8 cellular contexts compared by ENCODE assay signal in the genomic region with DNA sequence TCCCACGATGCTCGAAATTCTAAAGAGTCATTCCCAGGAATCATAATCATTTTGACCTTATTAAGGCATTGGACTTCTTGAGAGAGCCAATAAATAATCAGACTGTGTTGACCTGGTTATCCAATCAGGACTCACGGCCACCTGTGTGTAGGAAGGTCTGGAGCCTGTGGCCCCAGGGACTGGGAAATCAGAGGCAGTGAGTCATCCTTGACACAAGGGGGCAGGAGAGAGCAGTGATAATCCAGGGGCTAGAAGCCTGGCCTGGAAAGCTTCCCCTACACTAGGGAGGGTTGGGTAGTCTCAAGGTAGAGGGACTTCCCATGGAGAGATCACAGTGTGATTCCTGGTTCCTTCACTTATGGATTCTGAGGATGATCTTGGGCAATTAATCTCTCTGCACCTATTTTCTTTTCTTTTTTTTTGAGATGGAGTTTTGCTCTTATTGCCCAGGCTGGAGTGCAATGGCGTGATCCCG. TPM values are rescaled to one million over a fixed set of nuclear protein-coding genes. Genes with fewer than 3 reads are reported as not detected.
DNase-seq lines count a peak whose midpoint lies in the region; ATAC-seq, FAIRE-seq and TF ChIP-seq lines count a peak whose summit lies in the region.

No MANE protein-coding gene starts in this region.

- no peaks in the 10 kb centered on the region for H3K79me2 ChIP-seq in HepG2 (ENCODE audit: insufficient read depth, low read length)

- CTCF ChIA-PET in HepG2 (lab: Yijun Ruan, JAX; ENCODE audit: low intra/inter-chr PET ratio, low total read pairs): interaction anchor here (0.7 to 2.9 kb wide), 4 partner anchors 46 to 128 kb away, joined by 3 to 25 read pairs (median 7); no protein-coding TSS in a partner anchor

- in situ Hi-C loops in HepG2 (cut with HindIII; ENCODE audit: extremely low pct_ligation_motif_present, low pct_unique_long_range_greater_than_20kb): no loop called here

- TF ChIP-seq EP300 in HepG2 (IDR thresholded peaks at IDR 0.05; ENCODE audit: low read depth in 2 of 2, low read length in 2 of 2): no peak
- TF ChIP-seq EP300 in HepG2 (CRISPR knock-in tag; IDR thresholded peaks at IDR 0.05; ENCODE audit: borderline replicate concordance): no peak

- intact Hi-C loops in HepG2 (cut with micrococcal nuclease; ENCODE audit: unreplicated experiment): loop anchor here (1.0 to 10.0 kb wide), 2 partner anchors 104 to 154 kb away; no protein-coding TSS in a partner anchor

- H3K4me3 Mint-ChIP-seq in chondrocyte (ENCODE audit: unreplicated experiment): no peak overlapping the region
- no peak overlapping the region for H3K4me3 Mint-ChIP-seq in stimulated activated effector memory CD8-positive, alpha-beta T cell treated with anti-CD3 and anti-CD28 coated beads, Interleukin-12 subunit alpha, Interleukin-12 subunit beta, amount 100 ng/mL, for 72 hours

- no peak overlapping the region for H2AFZ ChIP-seq in HepG2 (ENCODE audit: low read length)

- no TSS peak for BruUV-seq in HepG2 (replicated peaks; lab: Mats Ljungman, UMichigan)

- no peak overlapping the region for H3K4me3 ChIP-seq in HepG2 (replicated peaks in 1 of 3; ENCODE audit: insufficient read depth in 1 of 3, low read depth in 2 of 3, low read length in 3 of 3)

- TF ChIP-seq RAD21 in HepG2 (CRISPR knock-in tag; IDR thresholded peaks at IDR 0.05): peak; percentile 85

- WGBS in HepG2 (ENCODE audit: low lambda C conversion rate): 71% methylated on average over 5 of the region's 5 CpGs

- no peaks in the 10 kb centered on the region for H3K27me3 Mint-ChIP-seq in chondrocyte (ENCODE audit: low read depth)

- ATAC-seq in HG02870 (IDR thresholded peaks at IDR 0.05; ENCODE audit: unreplicated experiment): peak; percentile 37
- peak; percentile 81 for ATAC-seq in HepG2
- peak; percentile 70 for ATAC-seq in stimulated activated effector memory CD8-positive, alpha-beta T cell treated with anti-CD3 and anti-CD28 coated beads, Interleukin-12 subunit alpha, Interleukin-12 subunit beta, amount 100 ng/mL, for 72 hours
- ATAC-seq in GM19035 (IDR thresholded peaks at IDR 0.05; ENCODE audit: unreplicated experiment): no peak

- peaks cover 62% of the 10 kb centered on the region for H3K4me1 ChIP-seq in HepG2 (ENCODE audit: insufficient read depth, low read length)

- no peak overlapping the region for H3K27ac Mint-ChIP-seq in chondrocyte (ENCODE audit: unreplicated experiment)
- no peak overlapping the region for H3K27ac Mint-ChIP-seq in stimulated activated effector memory CD8-positive, alpha-beta T cell treated with anti-CD3 and anti-CD28 coated beads, Interleukin-12 subunit alpha, Interleukin-12 subunit beta, amount 100 ng/mL, for 72 hours

- no peak for TF ChIP-seq POLR2A in HepG2 (IDR thresholded peaks at IDR 0.05; ENCODE audit: insufficient read depth in 1 of 2, low read depth in 2 of 2, low read length in 2 of 2)

- no peak for FAIRE-seq in HepG2 (lab: Jason Lieb, UNC)

- no peaks in the 10 kb centered on the region for H4K20me1 ChIP-seq in HepG2 (ENCODE audit: insufficient read depth, low read length)

- no peaks in the 10 kb centered on the region for H3K9me3 ChIP-seq in HepG2 (ENCODE audit: low read length)

- no peaks in the 10 kb centered on the region for H3K9me3 Mint-ChIP-seq in chondrocyte (ENCODE audit: low read depth)
- no peaks in the 10 kb centered on the region for H3K9me3 Mint-ChIP-seq in stimulated activated effector memory CD8-positive, alpha-beta T cell treated with anti-CD3 and anti-CD28 coated beads, Interleukin-12 subunit alpha, Interleukin-12 subunit beta, amount 100 ng/mL, for 72 hours

- POLR2A ChIA-PET in HepG2 (lab: Yijun Ruan, JAX): interaction anchor here (1.0 to 2.1 kb wide), 3 partner anchors 52 to 104 kb away, joined by 4 to 5 read pairs (median 5); no protein-coding TSS in a partner anchor

- no peak overlapping the region for H3K27ac ChIP-seq in HepG2 (ENCODE audit: extremely low read length, insufficient read depth, low read length)

- TF ChIP-seq CTCF in chondrocyte (IDR thresholded peaks at IDR 0.05) (peak; percentile 82), HepG2 (CRISPR knock-in tag; IDR thresholded peaks at IDR 0.05) (peak; percentile 88)

- DNase-seq in GM03348 (ENCODE audit: low spot score) (peak; percentile 84), NCI-H2227 treated with DMSO at 0.1 percent for 48 hours (lab: John Stamatoyannopoulos, UW) (peak; percentile 37), chondrocyte (ENCODE audit: low spot score) (no peak), HepG2 (ENCODE audit: low spot score) (peak; percentile 75)
- DNase-seq in activated CD4-positive, CD25-positive, alpha-beta regulatory T cell (lab: John Stamatoyannopoulos, UW): peak; percentile 18 to 35 (median 32)
- peak; percentile 58 to 75 for DNase-seq in stimulated activated effector memory CD8-positive, alpha-beta T cell treated with anti-CD3 and anti-CD28 coated beads, Interleukin-12 subunit alpha, Interleukin-12 subunit beta, amount 100 ng/mL, for 72 hours (ENCODE audit: low spot score in 2 of 2)

- no peaks in the 10 kb centered on the region; a peak in 1 of 5 replicates for H3K27me3 ChIP-seq in HepG2 (ENCODE audit: control insufficient read depth in 1 of 2, insufficient read depth in 2 of 2, low read length in 2 of 2)

- H3K9ac ChIP-seq in HepG2 (ENCODE audit: insufficient read depth, low read depth, low read length): no peak overlapping the region

- no peaks in the 10 kb centered on the region; a peak in 1 of 5 replicates for H3K36me3 ChIP-seq in HepG2 (replicated peaks in 1 of 2; ENCODE audit: control insufficient read depth in 1 of 2, insufficient read depth in 2 of 2, low read length in 2 of 2)

- peaks cover 28% of the 10 kb centered on the region for H3K4me1 Mint-ChIP-seq in chondrocyte (ENCODE audit: low read depth)
- peaks cover 81% of the 10 kb centered on the region for H3K4me1 Mint-ChIP-seq in stimulated activated effector memory CD8-positive, alpha-beta T cell treated with anti-CD3 and anti-CD28 coated beads, Interleukin-12 subunit alpha, Interleukin-12 subunit beta, amount 100 ng/mL, for 72 hours

- H3K36me3 Mint-ChIP-seq in chondrocyte (ENCODE audit: low read depth): no peaks in the 10 kb centered on the region
- peaks cover 45% of the 10 kb centered on the region for H3K36me3 Mint-ChIP-seq in stimulated activated effector memory CD8-positive, alpha-beta T cell treated with anti-CD3 and anti-CD28 coated beads, Interleukin-12 subunit alpha, Interleukin-12 subunit beta, amount 100 ng/mL, for 72 hours

- H3K4me2 ChIP-seq in HepG2 (ENCODE audit: low read depth, low read length): no peak overlapping the region

RNA-seq across cellular contexts. Expression of a gene that starts 4.7 kb away (rescaled TPM):
- total RNA-seq in chondrocyte: 2.7 to 3.9 TPM (median 3.8 TPM) in 3 replicates
- total RNA-seq in HepG2 (2016; rRNA removed; fragmentation: Illumina TruSeq; extraction: Trizol): 6.6 and 10.4 TPM in 2 replicates
- total RNA-seq in HepG2 (2016; cell fraction: cytosol; rRNA removed; fragmentation: Illumina TruSeq; extraction: Trizol; ENCODE audit: low read depth): 0.79 and 0.91 TPM in 2 replicates
- total RNA-seq in HepG2 (2016; cell fraction: insoluble cytoplasmic fraction; rRNA removed; fragmentation: Illumina TruSeq; extraction: Trizol): 8.2 and 11.7 TPM in 2 replicates
- 3.1 and 3.4 TPM in 2 replicates for total RNA-seq in HepG2 (2016; cell fraction: membrane; rRNA removed; fragmentation: Illumina TruSeq; extraction: Trizol)
- total RNA-seq in HepG2 (2016; cell fraction: nucleus; rRNA removed; fragmentation: Illumina TruSeq; extraction: Trizol): 8.7 and 10.3 TPM in 2 replicates
- 7.7 and 11.4 TPM in 2 replicates for polyA plus RNA-seq in HepG2 (2011; rRNA removed)
- 5.9 and 9.6 TPM in 2 replicates for polyA plus RNA-seq in HepG2 (2011; cell fraction: cytosol; rRNA removed)
- 3.1 and 3.5 TPM in 2 replicates for polyA plus RNA-seq in HepG2 (2011; cell fraction: nucleus; rRNA removed)
- 6.1 and 6.7 TPM in 2 replicates for polyA plus RNA-seq in HepG2 (2012)
- 0.89 and 1.2 TPM in 2 replicates for polyA plus RNA-seq in HepG2 (2016; cell fraction: cytosol; fragmentation: Illumina TruSeq; extraction: Trizol; ENCODE audit: low read depth)
- polyA plus RNA-seq in HepG2 (2016; cell fraction: insoluble cytoplasmic fraction; fragmentation: Illumina TruSeq; extraction: Trizol; ENCODE audit: low read depth): 9.1 and 9.3 TPM in 2 replicates
- polyA plus RNA-seq in HepG2 (2016; cell fraction: membrane; fragmentation: Illumina TruSeq; extraction: Trizol; ENCODE audit: low read depth): 2.4 and 3.2 TPM in 2 replicates
- polyA plus RNA-seq in HepG2 (2016; cell fraction: nucleus; fragmentation: Illumina TruSeq; extraction: Trizol; ENCODE audit: insufficient read depth, low read depth): 14.0 and 15.8 TPM in 2 replicates
- polyA minus RNA-seq in HepG2 (2011; rRNA and poly(A)+ RNA removed; ENCODE audit: low replicate concordance): 9.4 and 15.8 TPM in 2 replicates
- polyA minus RNA-seq in HepG2 (2011; cell fraction: cytosol; rRNA and poly(A)+ RNA removed): 5.4 and 6.8 TPM in 2 replicates
- polyA minus RNA-seq in HepG2 (2011; cell fraction: nucleus; rRNA and poly(A)+ RNA removed): 4.5 and 7.8 TPM in 2 replicates

RNA-seq across cellular contexts. Expression of a gene that starts 15.8 kb away (rescaled TPM):
- 18.7 to 19.2 TPM (median 19.1 TPM) in 3 replicates for total RNA-seq in chondrocyte
- 15.0 and 18.3 TPM in 2 replicates for total RNA-seq in HepG2 (2016; rRNA removed; fragmentation: Illumina TruSeq; extraction: Trizol)
- total RNA-seq in HepG2 (2016; cell fraction: cytosol; rRNA removed; fragmentation: Illumina TruSeq; extraction: Trizol; ENCODE audit: low read depth): 6.2 and 6.8 TPM in 2 replicates
- total RNA-seq in HepG2 (2016; cell fraction: insoluble cytoplasmic fraction; rRNA removed; fragmentation: Illumina TruSeq; extraction: Trizol): 14.9 and 17.4 TPM in 2 replicates
- total RNA-seq in HepG2 (2016; cell fraction: membrane; rRNA removed; fragmentation: Illumina TruSeq; extraction: Trizol): 8.4 and 9.3 TPM in 2 replicates
- total RNA-seq in HepG2 (2016; cell fraction: nucleus; rRNA removed; fragmentation: Illumina TruSeq; extraction: Trizol): 13.8 and 18.3 TPM in 2 replicates
- polyA plus RNA-seq in HepG2 (2011; rRNA removed): 10.3 and 10.8 TPM in 2 replicates
- polyA plus RNA-seq in HepG2 (2011; cell fraction: cytosol; rRNA removed): 7.7 and 9.5 TPM in 2 replicates
- 8.6 and 9.4 TPM in 2 replicates for polyA plus RNA-seq in HepG2 (2011; cell fraction: nucleus; rRNA removed)
- 9.4 and 10.8 TPM in 2 replicates for polyA plus RNA-seq in HepG2 (2012)
- 1.1 and 1.4 TPM in 2 replicates for polyA plus RNA-seq in HepG2 (2016; cell fraction: cytosol; fragmentation: Illumina TruSeq; extraction: Trizol; ENCODE audit: low read depth)
- 17.0 and 18.4 TPM in 2 replicates for polyA plus RNA-seq in HepG2 (2016; cell fraction: insoluble cytoplasmic fraction; fragmentation: Illumina TruSeq; extraction: Trizol; ENCODE audit: low read depth)
- polyA plus RNA-seq in HepG2 (2016; cell fraction: membrane; fragmentation: Illumina TruSeq; extraction: Trizol; ENCODE audit: low read depth): 3.7 and 4.0 TPM in 2 replicates
- 12.1 and 14.3 TPM in 2 replicates for polyA plus RNA-seq in HepG2 (2016; cell fraction: nucleus; fragmentation: Illumina TruSeq; extraction: Trizol; ENCODE audit: insufficient read depth, low read depth)
- 19.3 and 24.5 TPM in 2 replicates for polyA minus RNA-seq in HepG2 (2011; rRNA and poly(A)+ RNA removed; ENCODE audit: low replicate concordance)
- 9.0 and 10.3 TPM in 2 replicates for polyA minus RNA-seq in HepG2 (2011; cell fraction: cytosol; rRNA and poly(A)+ RNA removed)
- 27.7 and 29.1 TPM in 2 replicates for polyA minus RNA-seq in HepG2 (2011; cell fraction: nucleus; rRNA and poly(A)+ RNA removed)

RNA-seq across cellular contexts. Expression of a gene that starts 50.1 kb away (rescaled TPM):
- 15.6 to 23.6 TPM (median 16.6 TPM) in 3 replicates for total RNA-seq in chondrocyte
- total RNA-seq in HepG2 (2016; rRNA removed; fragmentation: Illumina TruSeq; extraction: Trizol): 3.0 and 3.5 TPM in 2 replicates
- 0.71 and 0.81 TPM in 2 replicates for total RNA-seq in HepG2 (2016; cell fraction: cytosol; rRNA removed; fragmentation: Illumina TruSeq; extraction: Trizol; ENCODE audit: low read depth)
- total RNA-seq in HepG2 (2016; cell fraction: insoluble cytoplasmic fraction; rRNA removed; fragmentation: Illumina TruSeq; extraction: Trizol): 2.3 and 3.4 TPM in 2 replicates
- total RNA-seq in HepG2 (2016; cell fraction: membrane; rRNA removed; fragmentation: Illumina TruSeq; extraction: Trizol): 2.1 and 2.2 TPM in 2 replicates
- total RNA-seq in HepG2 (2016; cell fraction: nucleus; rRNA removed; fragmentation: Illumina TruSeq; extraction: Trizol): 3.7 and 4.2 TPM in 2 replicates
- 2.5 and 3.1 TPM in 2 replicates for polyA plus RNA-seq in HepG2 (2011; rRNA removed)
- 2.4 and 2.6 TPM in 2 replicates for polyA plus RNA-seq in HepG2 (2011; cell fraction: cytosol; rRNA removed)
- polyA plus RNA-seq in HepG2 (2011; cell fraction: nucleus; rRNA removed): 4.5 and 4.9 TPM in 2 replicates
- polyA plus RNA-seq in HepG2 (2012): 1.8 and 2.7 TPM in 2 replicates
- polyA plus RNA-seq in HepG2 (2016; cell fraction: cytosol; fragmentation: Illumina TruSeq; extraction: Trizol; ENCODE audit: low read depth): 0.26 TPM in 2 replicates
- 1.9 TPM in 2 replicates for polyA plus RNA-seq in HepG2 (2016; cell fraction: insoluble cytoplasmic fraction; fragmentation: Illumina TruSeq; extraction: Trizol; ENCODE audit: low read depth)
- polyA plus RNA-seq in HepG2 (2016; cell fraction: membrane; fragmentation: Illumina TruSeq; extraction: Trizol; ENCODE audit: low read depth): 0.66 and 0.70 TPM in 2 replicates
- 3.4 and 3.9 TPM in 2 replicates for polyA plus RNA-seq in HepG2 (2016; cell fraction: nucleus; fragmentation: Illumina TruSeq; extraction: Trizol; ENCODE audit: insufficient read depth, low read depth)
- polyA minus RNA-seq in HepG2 (2011; rRNA and poly(A)+ RNA removed; ENCODE audit: low replicate concordance): 4.2 and 7.4 TPM in 2 replicates
- 2.6 TPM in 2 replicates for polyA minus RNA-seq in HepG2 (2011; cell fraction: cytosol; rRNA and poly(A)+ RNA removed)
- polyA minus RNA-seq in HepG2 (2011; cell fraction: nucleus; rRNA and poly(A)+ RNA removed): 5.2 and 7.2 TPM in 2 replicates
